In the genomic region with DNA sequence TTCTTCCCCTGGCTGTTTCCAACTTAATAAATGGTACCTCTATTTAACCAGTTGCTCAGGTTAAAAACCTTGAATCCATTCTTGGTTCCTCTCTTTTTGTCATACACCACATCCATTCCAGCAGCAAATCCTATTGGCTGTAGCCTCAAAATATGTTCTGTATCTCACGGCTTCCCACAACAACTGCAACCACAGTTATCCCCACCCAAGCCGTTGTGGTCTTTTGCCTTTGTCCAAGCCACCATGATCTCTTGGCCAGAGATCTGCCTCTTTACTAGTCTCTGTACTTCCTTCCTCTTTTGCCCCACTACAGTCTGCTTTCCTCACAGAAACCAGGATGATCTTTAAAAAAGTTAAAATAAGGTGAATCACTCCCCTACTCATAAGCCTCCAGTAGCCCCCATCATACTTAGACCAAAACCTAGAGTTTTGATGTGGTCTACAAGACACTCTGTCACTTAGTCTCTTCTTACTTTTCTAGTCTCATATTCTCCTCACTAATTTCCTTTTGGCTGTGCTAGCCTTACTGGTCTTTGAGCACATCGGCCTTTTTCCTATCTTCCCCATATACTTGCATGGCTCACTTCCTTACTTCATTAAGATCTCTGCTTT, we compare ENCODE assay signal across 16 cellular contexts.
"Had no signal": no experiment of that assay in that cellular context is flagged by ENCODE, and none has a peak within 500 bp of the region (broad histone marks: within the 10 kb centered on the region; RNA-seq: fewer than 3 reads in every experiment).

No MANE protein-coding gene starts in this region.

- H3K4me3 Mint-ChIP-seq: central memory CD8-positive, alpha-beta T cell; memory B cell; nephron; T-helper 1 cell treated with Interleukin-12 subunit alpha and Interleukin-12 subunit beta and Interleukin-4 antibody, amounts not matched to agents 30 μg/mL and 1 μg/mL, for 36 hours had no signal

- H3K27ac Mint-ChIP-seq: memory B cell; nephron; progenitor cell of endocrine pancreas; T-helper 1 cell treated with Interleukin-12 subunit alpha and Interleukin-12 subunit beta and Interleukin-4 antibody, amounts not matched to agents 30 μg/mL and 1 μg/mL, for 36 hours had no signal

- H3K36me3 Mint-ChIP-seq: memory B cell had no signal

- H3K9me3 Mint-ChIP-seq: central memory CD8-positive, alpha-beta T cell; memory B cell; nephron; T-helper 1 cell treated with Interleukin-12 subunit alpha and Interleukin-12 subunit beta and Interleukin-4 antibody, amounts not matched to agents 30 μg/mL and 1 μg/mL, for 36 hours had no signal

- DNase-seq: activated gamma-delta T cell treated with Interleukin-2 at 50 U/mL for 16 hours; adrenal gland; cortex of kidney; effector memory CD4-positive, alpha-beta T cell; gastrocnemius medialis; heart right ventricle; left lung; occipital lobe; right cardiac atrium; stimulated activated naive CD4-positive, alpha-beta T cell; upper lobe of right lung had no signal

- ATAC-seq: gastrocnemius medialis, heart right ventricle, left lung, right cardiac atrium, upper lobe of right lung had no signal

- H3K4me1 Mint-ChIP-seq: central memory CD8-positive, alpha-beta T cell; nephron had no signal

- H3K27me3 Mint-ChIP-seq: central memory CD8-positive, alpha-beta T cell; progenitor cell of endocrine pancreas had no signal
